In the genomic region with DNA sequence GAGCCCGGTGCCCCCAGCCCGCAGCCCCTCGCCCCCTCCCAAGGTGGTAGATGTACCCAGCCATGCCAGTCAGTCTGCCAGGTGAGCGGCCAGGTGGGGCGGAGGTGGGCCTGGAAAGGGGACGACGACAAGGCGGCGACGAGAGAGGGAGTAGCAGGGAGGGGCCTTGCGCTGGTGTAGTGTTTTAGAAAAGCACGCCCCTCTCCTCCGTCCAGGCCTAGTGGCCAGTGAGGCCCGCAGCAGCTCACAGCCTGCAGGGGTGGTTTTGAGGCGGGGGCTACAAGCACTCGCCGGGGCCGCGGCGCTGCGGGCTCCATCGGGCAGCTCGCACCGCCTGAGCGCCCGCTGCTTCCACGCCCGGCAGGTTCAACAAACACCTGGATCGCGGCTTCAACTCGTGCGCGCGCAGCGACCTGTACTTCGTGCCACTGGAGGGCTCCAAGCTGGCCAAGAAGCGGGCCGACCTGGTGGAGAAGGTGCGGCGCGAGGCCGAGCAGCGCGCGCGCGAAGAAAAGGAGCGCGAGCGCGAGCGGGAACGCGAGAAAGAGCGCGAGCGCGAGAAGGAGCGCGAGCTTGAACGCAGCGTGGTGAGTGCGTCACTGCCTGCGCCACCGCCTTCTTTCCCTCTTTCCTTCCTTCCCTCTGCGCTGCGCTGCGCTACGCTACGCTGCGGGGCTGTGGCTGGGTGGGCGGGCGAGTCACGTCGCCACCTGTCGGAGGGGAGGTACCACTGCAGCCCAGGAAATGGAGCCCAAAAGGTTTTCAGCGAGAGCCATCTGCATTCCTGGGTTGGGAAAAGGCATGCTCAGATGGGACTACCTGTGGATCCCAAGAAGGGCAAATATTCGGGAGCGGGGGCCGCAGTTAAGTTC, we compare ENCODE assay signal across 8 cellular contexts. TPM values are rescaled to one million over a fixed set of nuclear protein-coding genes. Genes with fewer than 3 reads are reported as not detected.
DNase-seq lines count a peak whose midpoint lies in the region; ATAC-seq and TF ChIP-seq lines count a peak whose summit lies in the region.

No MANE protein-coding gene starts in this region.

- H3K4me3 ChIP-seq in GM08714 (ENCODE audit: low read length) (peak overlapping the region; percentile 72), HFF-Myc (replicated peaks; ENCODE audit: low read depth, low read length) (peak overlapping the region; percentile 54), NB4 (ENCODE audit: low read depth, low read length) (peak overlapping the region; percentile 76), gastroesophageal sphincter (peak overlapping the region; percentile 38 to 73)

- DNase-seq in HFF-Myc (ENCODE audit: extremely low read depth, low read depth) (no peak), NB4 (ENCODE audit: low read depth) (peak; percentile 95), SK-N-DZ (ENCODE audit: low spot score) (peak; percentile 98), nucleus accumbens (lab: John Stamatoyannopoulos, UW) (peak; percentile 54 to 96 (median 86))
- peak; percentile 91 for DNase-seq in activated naive CD4-positive, alpha-beta T cell treated with anti-CD3 and anti-CD28 coated beads, Interleukin-2, amount 50 U/mL, for 16 hours

- no peaks in the 10 kb centered on the region for H3K27me3 ChIP-seq in gastroesophageal sphincter

- H3K9me3 ChIP-seq in gastroesophageal sphincter, result no peaks in the 10 kb centered on the region

- H3K27ac ChIP-seq in gastroesophageal sphincter, result peak overlapping the region; percentile 82 to 96 (median 91)
- H3K27ac ChIP-seq in temporal lobe (ENCODE audit: low read depth, low read length), result peak overlapping the region; percentile 97

- peaks cover 0 to 97% (median 37%) of the 10 kb centered on the region in 3 donors for H3K4me1 ChIP-seq in gastroesophageal sphincter

- TF ChIP-seq POLR2A in NB4 (IDR thresholded peaks at IDR 0.05; ENCODE audit: extremely low read depth, insufficient read length) (peak; percentile 92), gastroesophageal sphincter (IDR thresholded peaks at IDR 0.05) (peak; percentile 70 to 76)

- 0% methylated on average over 18 to 20 of the region's 80 CpGs for WGBS in gastroesophageal sphincter (ENCODE audit: low coverage in 1 of 2), 2 donors

- TF ChIP-seq CTCF in HFF-Myc (IDR thresholded peaks at IDR 0.05; ENCODE audit: low read depth, low read length, missing control alignments), result peak; percentile 88
- peak; percentile 76 for TF ChIP-seq CTCF in NB4 (IDR thresholded peaks at IDR 0.05; ENCODE audit: low read depth, low read length)
- peak in 3 of 4 experiments; percentile 94 to 97 (median 97) for TF ChIP-seq CTCF in gastroesophageal sphincter (IDR thresholded peaks at IDR 0.05)

- no peak for TF ChIP-seq EP300 in gastroesophageal sphincter (IDR thresholded peaks at IDR 0.05)

- peak; percentile 93 for ATAC-seq in gastroesophageal sphincter

- H3K36me3 ChIP-seq in gastroesophageal sphincter, result peaks cover 0 to 71% of the 10 kb centered on the region in 2 donors

RNA-seq across cellular contexts. Expression of a gene that starts 5.9 kb away (rescaled TPM):
- not detected in 2 replicates for polyA plus RNA-seq in SK-N-DZ (2014; cell fraction: cytosol; rRNA removed)
- not detected in 2 replicates for polyA plus RNA-seq in SK-N-DZ (2014; cell fraction: nucleus; rRNA removed)
- total RNA-seq in gastroesophageal sphincter (not detected), temporal lobe (not detected)

RNA-seq across cellular contexts. Expression of a gene that starts 6.1 kb away (rescaled TPM):
- polyA plus RNA-seq in SK-N-DZ (2014; cell fraction: cytosol; rRNA removed), result 890 and 1,059 TPM in 2 replicates
- polyA plus RNA-seq in SK-N-DZ (2014; cell fraction: nucleus; rRNA removed), result 478 and 558 TPM in 2 replicates
- 100 to 1,000 TPM; 172 to 521 (median 367) TPM for total RNA-seq in gastroesophageal sphincter
- total RNA-seq in temporal lobe, result 276 TPM

RNA-seq across cellular contexts. Expression of a gene that starts 10.0 kb away (rescaled TPM):
- polyA plus RNA-seq in SK-N-DZ (2014; cell fraction: cytosol; rRNA removed), result 15.9 and 16.9 TPM in 2 replicates
- polyA plus RNA-seq in SK-N-DZ (2014; cell fraction: nucleus; rRNA removed), result 19.4 and 59.9 TPM in 2 replicates
- total RNA-seq in gastroesophageal sphincter, result 100 to 1,000 TPM in 2 of 4 donors, 10 to 100 TPM in 2; 49.0 to 136 (median 95.2) TPM
- 34.2 TPM for total RNA-seq in temporal lobe

RNA-seq across cellular contexts. Expression of a gene that starts 13.4 kb away (rescaled TPM):
- polyA plus RNA-seq in SK-N-DZ (2014; cell fraction: cytosol; rRNA removed), result 0.48 and 0.64 TPM in 2 replicates
- polyA plus RNA-seq in SK-N-DZ (2014; cell fraction: nucleus; rRNA removed), result 1.1 and 1.3 TPM in 2 replicates
- total RNA-seq in gastroesophageal sphincter, result 10 to 100 TPM in 1 of 4 donors, 1 to 10 TPM in 3; 2.6 to 15.9 (median 7.5) TPM
- 2.5 TPM for total RNA-seq in temporal lobe

RNA-seq across cellular contexts. Expression of a gene that starts 23.3 kb away (rescaled TPM):
- 127 and 142 TPM in 2 replicates for polyA plus RNA-seq in SK-N-DZ (2014; cell fraction: cytosol; rRNA removed)
- polyA plus RNA-seq in SK-N-DZ (2014; cell fraction: nucleus; rRNA removed), result 292 and 417 TPM in 2 replicates
- 10 to 100 TPM; 31.2 to 68.2 (median 43.5) TPM for total RNA-seq in gastroesophageal sphincter
- total RNA-seq in temporal lobe, result 164 TPM
